16 cellular contexts compared by ENCODE assay signal in the genomic region with DNA sequence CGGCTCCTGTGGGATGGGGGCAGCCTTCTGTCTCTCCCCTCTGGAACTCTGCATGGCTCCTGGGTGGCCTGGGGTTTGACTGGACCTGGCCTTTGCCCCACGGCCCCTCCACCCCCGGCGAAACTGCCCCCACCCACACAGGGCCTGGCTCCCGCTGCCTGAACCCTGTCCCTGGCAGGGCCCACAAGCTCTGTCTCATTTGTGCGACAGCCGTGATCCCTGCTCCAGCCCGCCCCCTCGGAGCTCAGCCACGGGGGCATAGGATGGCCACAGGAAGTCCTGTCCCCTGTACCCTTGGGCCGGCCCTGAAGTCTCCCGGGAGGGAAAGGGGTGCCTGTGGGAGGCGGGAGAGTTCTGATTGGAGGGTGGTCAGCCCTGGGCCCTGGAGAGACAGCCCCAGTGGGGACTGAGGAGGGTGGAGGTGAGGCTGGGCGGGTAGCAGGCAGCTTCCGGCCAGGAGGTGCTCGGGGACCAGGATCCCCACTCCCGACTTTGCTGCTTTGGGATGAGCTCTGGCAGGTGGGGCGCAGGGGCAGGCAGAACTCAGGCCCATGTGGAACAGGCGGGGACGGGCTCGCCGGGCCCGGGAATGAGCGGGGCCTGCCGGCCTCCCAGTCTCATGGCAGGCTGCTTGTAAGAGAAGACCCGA. TPM values are rescaled to one million over a fixed set of nuclear protein-coding genes. Genes with fewer than 3 reads are reported as not detected.
DNase-seq lines count a peak whose midpoint lies in the region; ATAC-seq, FAIRE-seq and TF ChIP-seq lines count a peak whose summit lies in the region.
"Had no signal": no experiment of that assay in that cellular context is flagged by ENCODE, and none has a peak within 500 bp of the region (broad histone marks: within the 10 kb centered on the region; RNA-seq: fewer than 3 reads in every experiment).

No MANE protein-coding gene starts in this region.

- H3K79me2 ChIP-seq in K562 (ENCODE audit: control insufficient read depth, insufficient read depth, low read length): no peaks in the 10 kb centered on the region

- H3K4me3 ChIP-seq in K562 (no peak overlapping the region), left lung (no peak overlapping the region), skeletal muscle satellite cell (ENCODE audit: low read length) (no peak overlapping the region), A673 (ENCODE audit: low read depth, low read length, poor library complexity, severe bottlenecking) (no peak overlapping the region)
- H3K4me3 ChIP-seq: A549 had no signal

- ATAC-seq in K562 (peak; percentile 34), left lung (no peak), omental fat pad (ENCODE audit: low FRiP score) (no peak)
- ATAC-seq: A549; naive thymus-derived CD4-positive, alpha-beta T cell had no signal

- CTCF ChIA-PET in K562 (lab: Yijun Ruan, JAX; ENCODE audit: low intra/inter-chr PET ratio): no interaction called here
- CTCF ChIA-PET in A673 (lab: Charles Lee): no interaction called here

- POLR2A ChIA-PET in K562 (lab: Yijun Ruan, JAX) (interaction anchor here (0.5 to 1.3 kb wide), 3 partner anchors 21 to 47 kb away, joined by 3 to 4 read pairs (median 3); no protein-coding TSS in a partner anchor), A673 (lab: Charles Lee; ENCODE audit: low non-redundant PET) (interaction anchor here (0.6 kb wide), 1 partner anchor 21 kb away, joined by 5 read pairs; no protein-coding TSS in a partner anchor)

- DNase-seq in activated T-cell treated with anti-CD3 and anti-CD28 coated beads, Interleukin-2, amount 50 U/mL, for 1 hour: peak; percentile 16
- DNase-seq in activated T-cell treated with anti-CD3 and anti-CD28 coated beads for 4 hours (no peak), K562 (ENCODE audit: extremely low read depth in 1 of 4, low spot score in 3 of 4) (peak in 1 of 4 experiments; percentile 44), left lung (peak; percentile 30 to 75), AML-193 (lab: John Stamatoyannopoulos, UW) (no peak), omental fat pad (ENCODE audit: low spot score) (no peak), A673 (ENCODE audit: low spot score) (no peak)
- DNase-seq: Calu3; central memory CD4-positive, alpha-beta T cell; SHP77 treated with DMSO at 0.1 percent for 48 hours; stimulated activated naive CD4-positive, alpha-beta T cell had no signal

- H3K9me3 ChIP-seq in K562 (replicated peaks; ENCODE audit: control insufficient read depth, insufficient read depth, low read depth, low read length) (no peaks in the 10 kb centered on the region), left lung (no peaks in the 10 kb centered on the region), skeletal muscle satellite cell (replicated peaks; ENCODE audit: low read length) (no peaks in the 10 kb centered on the region), A673 (ENCODE audit: low read depth, low read length, poor library complexity, severe bottlenecking) (no peaks in the 10 kb centered on the region)
- H3K9me3 ChIP-seq: A549 had no signal

- no peak for TF ChIP-seq RAD21 in K562 (CRISPR knock-in tag; conservative IDR thresholded peaks at IDR 0.05 in 1 of 2, IDR thresholded peaks at IDR 0.05 in 1 of 2)

- H3K36me3 ChIP-seq in K562 (ENCODE audit: control insufficient read depth, insufficient read depth, low read length): no peaks in the 10 kb centered on the region
- H3K36me3 ChIP-seq in left lung: no peaks in the 10 kb centered on the region
- H3K36me3 ChIP-seq in skeletal muscle satellite cell (ENCODE audit: insufficient read depth, low read length): no peaks in the 10 kb centered on the region
- no peaks in the 10 kb centered on the region for H3K36me3 ChIP-seq in A673 (ENCODE audit: insufficient read depth, low read length, poor library complexity, severe bottlenecking)

- FAIRE-seq in K562 (lab: Jason Lieb, UNC): no peak
- FAIRE-seq: A549, endothelial cell of umbilical vein, urothelium cell line had no signal

- WGBS in K562 (ENCODE audit: insufficient coverage, low coverage, missing lambda C conversion rate): 37% methylated on average over 17 of the region's 26 CpGs

- TF ChIP-seq CTCF in K562 (IDR thresholded peaks at IDR 0.05 in 2 of 3, conservative IDR thresholded peaks at IDR 0.05 in 1 of 3; ENCODE audit: insufficient read depth in 2 of 3, low read depth in 1 of 3, low read length in 3 of 3): no peak
- TF ChIP-seq CTCF in left lung (IDR thresholded peaks at IDR 0.05): no peak
- no peak for TF ChIP-seq CTCF in omental fat pad (IDR thresholded peaks at IDR 0.05)
- TF ChIP-seq CTCF in A673 (conservative IDR thresholded peaks at IDR 0.05; ENCODE audit: low read depth, low read length): no peak

- TF ChIP-seq POLR2A in K562 (conservative IDR thresholded peaks at IDR 0.05): no peak

- intact Hi-C loops in K562 (cut with micrococcal nuclease): no loop called here
- intact Hi-C loops in left lung (cut with DNase I): no loop called here
- intact Hi-C loops in A673 (cut with micrococcal nuclease; ENCODE audit: unreplicated experiment): no loop called here

- H3K27me3 ChIP-seq in K562 (ENCODE audit: control insufficient read depth in 2 of 2, insufficient read depth in 2 of 2, low read length in 2 of 2) (peaks cover 13 to 29% of the 10 kb centered on the region in 2 experiments), left lung (no peaks in the 10 kb centered on the region), skeletal muscle satellite cell (ENCODE audit: control insufficient read depth, insufficient read depth, low read length) (no peaks in the 10 kb centered on the region), A673 (replicated peaks; ENCODE audit: insufficient read depth, low read depth, low read length, poor library complexity) (no peaks in the 10 kb centered on the region)

- H3K9me1 ChIP-seq in K562 (ENCODE audit: control insufficient read depth, insufficient read depth, low read length): no peaks in the 10 kb centered on the region

- no peak overlapping the region for H2AFZ ChIP-seq in K562 (ENCODE audit: low read depth, low read length)

- H3K4me1 ChIP-seq in K562 (replicated peaks in 1 of 2; ENCODE audit: control insufficient read depth in 2 of 2, insufficient read depth in 2 of 2, low read length in 2 of 2) (peaks cover 0 to 71% of the 10 kb centered on the region in 2 experiments; a peak in 1 of 5 replicates), left lung (peaks cover 0 to 3% of the 10 kb centered on the region in 2 donors), skeletal muscle satellite cell (ENCODE audit: control insufficient read depth, insufficient read depth, low read length) (peaks cover 27% of the 10 kb centered on the region), A673 (ENCODE audit: insufficient read depth, low read length, poor library complexity, severe bottlenecking) (no peaks in the 10 kb centered on the region)

- H3K9ac ChIP-seq in K562 (ENCODE audit: insufficient read depth in 1 of 2, low read depth in 2 of 2, low read length in 2 of 2): peak overlapping the region in 1 of 2 experiments; percentile 64; a peak in 1 of 4 replicates
- H3K9ac ChIP-seq in skeletal muscle satellite cell (ENCODE audit: low read depth, low read length): peak overlapping the region; percentile 10

- peaks cover 21% of the 10 kb centered on the region for H4K20me1 ChIP-seq in K562 (replicated peaks; ENCODE audit: control insufficient read depth, insufficient read depth, low read length)

- no peak for TF ChIP-seq EP300 in K562 (IDR thresholded peaks at IDR 0.05; ENCODE audit: low read length)

- in situ Hi-C loops in K562 (cut with MboI): no loop called here

- H3K4me2 ChIP-seq in K562 (ENCODE audit: insufficient read depth, low read length) (no peak overlapping the region), skeletal muscle satellite cell (ENCODE audit: low read length) (no peak overlapping the region)
- H3K4me2 ChIP-seq: A549 had no signal

- BruUV-seq in K562 (replicated peaks; lab: Mats Ljungman, UMichigan) (no TSS peak), A673 (replicated peaks; lab: Mats Ljungman, UMichigan) (no TSS peak)

- H3K27ac ChIP-seq in K562 (ENCODE audit: extremely low read depth, low read depth, low read length): no peak overlapping the region
- H3K27ac ChIP-seq in left lung: no peak overlapping the region
- H3K27ac ChIP-seq in A673 (ENCODE audit: low read depth, low read length, poor library complexity, severe bottlenecking): no peak overlapping the region
- H3K27ac ChIP-seq: A549 had no signal

TF ChIP-seq in K562, 482 proteins besides CTCF, POLR2A, EP300 and RAD21 (continues in another document):
- TF ChIP-seq, protein P1, sequence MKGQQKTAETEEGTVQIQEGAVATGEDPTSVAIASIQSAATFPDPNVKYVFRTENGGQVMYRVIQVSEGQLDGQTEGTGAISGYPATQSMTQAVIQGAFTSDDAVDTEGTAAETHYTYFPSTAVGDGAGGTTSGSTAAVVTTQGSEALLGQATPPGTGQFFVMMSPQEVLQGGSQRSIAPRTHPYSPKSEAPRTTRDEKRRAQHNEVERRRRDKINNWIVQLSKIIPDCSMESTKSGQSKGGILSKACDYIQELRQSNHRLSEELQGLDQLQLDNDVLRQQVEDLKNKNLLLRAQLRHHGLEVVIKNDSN (CRISPR knock-in tag; IDR thresholded peaks at IDR 0.05): no peak

RNA-seq across cellular contexts. Expression of a gene that starts 45.1 kb away (rescaled TPM):
- 18.9 and 29.0 TPM in 2 replicates for total RNA-seq in K562 (2011; cell fraction: chromatin; rRNA removed; ENCODE audit: low replicate concordance)
- 22.8 and 25.7 TPM in 2 replicates for total RNA-seq in K562 (2011; cell fraction: nucleolus; rRNA removed)
- 14.8 and 16.0 TPM in 2 replicates for total RNA-seq in K562 (2011; cell fraction: nucleoplasm; rRNA removed)
- 65.2 and 66.8 TPM in 2 replicates for total RNA-seq in K562 (2014; rRNA removed)
- total RNA-seq in K562 (2014; rRNA removed; fragmentation: Illumina TruSeq; extraction: Trizol): 11.2 and 14.8 TPM in 2 replicates
- total RNA-seq in K562 (2015; rRNA removed; fragmentation: Illumina TruSeq; extraction: Trizol): 18.5 and 20.3 TPM in 2 replicates
- total RNA-seq in K562 (2021): 71.2 and 75.5 TPM in 2 replicates
- 13.5 and 16.5 TPM in 2 replicates for polyA plus RNA-seq in K562 (2011; rRNA removed)
- polyA plus RNA-seq in K562 (2011; cell fraction: cytosol; rRNA removed): 14.3 and 38.6 TPM in 2 replicates
- polyA plus RNA-seq in K562 (2011; cell fraction: nucleus; rRNA removed): 10.2 and 19.3 TPM in 2 replicates
- polyA plus RNA-seq in K562 (2012): 34.2 and 36.9 TPM in 2 replicates
- 8.2 and 18.9 TPM in 2 replicates for polyA plus RNA-seq in K562 (2014; fragmentation: Illumina TruSeq; extraction: Trizol)
- 1 to 10 TPM; 1.2 to 1.8 TPM for polyA plus RNA-seq in K562 (2014; fragmentation: Nextera tagmentation; extraction: Ambion mirVana)
- polyA plus RNA-seq in K562 (2014; rRNA removed): 54.4 and 60.2 TPM in 2 replicates
- 16.0 and 22.8 TPM in 2 replicates for polyA minus RNA-seq in K562 (2011; rRNA and poly(A)+ RNA removed)
- polyA minus RNA-seq in K562 (2011; cell fraction: cytosol; rRNA and poly(A)+ RNA removed): 25.3 and 31.3 TPM in 2 replicates
- polyA minus RNA-seq in K562 (2011; cell fraction: nucleus; rRNA and poly(A)+ RNA removed): 3.8 and 5.3 TPM in 2 replicates
- 10 to 100 TPM; 16.4 to 29.6 TPM for total RNA-seq in left lung
- 18.1 and 25.6 TPM in 2 replicates for total RNA-seq in skeletal muscle satellite cell (2012; rRNA removed)
- total RNA-seq in omental fat pad: 10 to 100 TPM; 11.9 to 26.2 (median 16.1) TPM
- 114 and 115 TPM in 2 replicates for total RNA-seq in A673 (2021)

Comparison
In these comparisons a context has a peak if more than half of its experiments do, and no peak if none do; other contexts are left out.
1. DNase-seq: peak in activated T-cell treated with anti-CD3 and anti-CD28 coated beads, Interleukin-2, amount 50 U/mL, for 1 hour (single experiment) and left lung (2 of 2); none in activated T-cell treated with anti-CD3 and anti-CD28 coated beads for 4 hours (single experiment), AML-193 (0 of 2), omental fat pad (single experiment) and A673 (single experiment).